Comparison of ENCODE assay signal across 10 cellular contexts in the genomic region with DNA sequence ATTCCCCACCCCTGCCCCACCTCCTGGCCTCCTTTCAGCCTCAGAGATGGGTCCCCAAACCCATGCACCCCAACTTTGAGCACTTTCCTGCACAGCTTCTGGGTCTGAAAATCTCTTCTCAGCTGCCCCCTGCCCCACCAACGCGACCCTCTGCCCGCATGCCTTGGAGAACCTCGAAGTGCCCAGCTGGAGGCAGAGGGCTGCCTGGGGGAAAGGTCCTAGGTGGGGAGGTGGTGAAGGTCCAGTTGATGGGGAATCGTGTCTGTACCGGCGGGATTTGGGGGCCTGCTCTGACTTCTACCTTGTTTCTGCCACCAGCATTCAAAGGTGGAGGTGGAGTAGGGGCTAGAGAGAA. TPM values are rescaled to one million over a fixed set of nuclear protein-coding genes. Genes with fewer than 3 reads are reported as not detected.
A peak's percentile ranks its signal among the peaks of the same experiment; 100 is the strongest.
DNase-seq lines count a peak whose midpoint lies in the region; TF ChIP-seq lines count a peak whose summit lies in the region.
"Had no signal": no experiment of that assay in that cellular context is flagged by ENCODE, and none has a peak within 500 bp of the region (broad histone marks: within the 10 kb centered on the region; RNA-seq: fewer than 3 reads in every experiment).

No MANE protein-coding gene starts in this region.

- H3K27me3 ChIP-seq in ascending aorta (no peaks in the 10 kb centered on the region), mesendoderm (ENCODE audit: insufficient read depth, low read length, poor library complexity) (no peaks in the 10 kb centered on the region), stomach smooth muscle (ENCODE audit: control insufficient read depth in 1 of 2, insufficient read depth in 2 of 2, low read length in 2 of 2) (no peaks in the 10 kb centered on the region), H7 (ENCODE audit: control insufficient read depth, insufficient read depth, low read length) (peaks cover 28% of the 10 kb centered on the region)

- no peak overlapping the region for H3K18ac ChIP-seq in mesendoderm (ENCODE audit: low read length)

- peaks cover 2 to 23% of the 10 kb centered on the region in 2 donors for H3K4me1 ChIP-seq in ascending aorta
- H3K4me1 ChIP-seq in mesendoderm (ENCODE audit: control insufficient read depth, low read depth, low read length) = peaks cover 13% of the 10 kb centered on the region
- peaks cover 23% of the 10 kb centered on the region for H3K4me1 ChIP-seq in stomach smooth muscle (ENCODE audit: control insufficient read depth, insufficient read depth, low read length)

- peaks cover 6% of the 10 kb centered on the region for H3K79me1 ChIP-seq in mesendoderm (ENCODE audit: low read length)

- H3K4me3 Mint-ChIP-seq in IgD-negative memory B cell = peak overlapping the region; percentile 60 to 84 (median 71)

- H4K8ac ChIP-seq in mesendoderm (ENCODE audit: low read depth, low read length) = no peak overlapping the region

- H3K4ac ChIP-seq in mesendoderm (ENCODE audit: low read depth, low read length) = no peak overlapping the region

- peaks cover 5% of the 10 kb centered on the region for H3K27me3 Mint-ChIP-seq in IgD-negative memory B cell

- H3K23ac ChIP-seq in mesendoderm (ENCODE audit: low read length) = peak overlapping the region; percentile 30

- no peak for TF ChIP-seq CTCF in ascending aorta (IDR thresholded peaks at IDR 0.05)

- H3K9me3 Mint-ChIP-seq in IgD-negative memory B cell = no peaks in the 10 kb centered on the region

- no CpG with 5 or more reads among the region's 7 CpGs for WGBS in mesendoderm (ENCODE audit: extremely low coverage, insufficient coverage, low lambda C conversion rate)

- H3K36me3 ChIP-seq in ascending aorta (no peaks in the 10 kb centered on the region), mesendoderm (ENCODE audit: control insufficient read depth, insufficient read depth, low read length) (no peaks in the 10 kb centered on the region), stomach smooth muscle (ENCODE audit: control insufficient read depth in 2 of 2, insufficient read depth in 2 of 2, low read length in 2 of 2) (no peaks in the 10 kb centered on the region), H7 (replicated peaks; ENCODE audit: control insufficient read depth, insufficient read depth, low read length) (no peaks in the 10 kb centered on the region)

- peak overlapping the region; percentile 83 for H3K9ac ChIP-seq in mesendoderm (ENCODE audit: low read length)
- peak overlapping the region; percentile 51 to 60 for H3K9ac ChIP-seq in stomach smooth muscle (ENCODE audit: low read length in 2 of 2)

- no peak overlapping the region for H2BK5ac ChIP-seq in mesendoderm (ENCODE audit: low read length)

- H3K27ac ChIP-seq in ascending aorta = peak overlapping the region; percentile 71 to 82
- no peak overlapping the region for H3K27ac ChIP-seq in mesendoderm (ENCODE audit: low read depth, low read length)
- H3K27ac ChIP-seq in stomach smooth muscle (ENCODE audit: low read length) = no peak overlapping the region

- H2BK120ac ChIP-seq in mesendoderm (ENCODE audit: low read depth, low read length) = no peak overlapping the region

- H3K27ac Mint-ChIP-seq in IgD-negative memory B cell = peak overlapping the region in 1 of 3 donors; percentile 51

- H4K5ac ChIP-seq in mesendoderm (ENCODE audit: low read length) = no peak overlapping the region

- H3K56ac ChIP-seq in mesendoderm (ENCODE audit: low read length) = peak overlapping the region; percentile 91

- H3K9me3 ChIP-seq in ascending aorta = no peaks in the 10 kb centered on the region
- H3K9me3 ChIP-seq in stomach smooth muscle (ENCODE audit: control insufficient read depth in 2 of 2, low read length in 2 of 2) = no peaks in the 10 kb centered on the region

- no peak for DNase-seq in ascending aorta (ENCODE audit: low spot score in 2 of 2)
- DNase-seq in mesendoderm = no peak
- DNase-seq in SW480 (ENCODE audit: low spot score) = no peak
- no peak for DNase-seq in H7
- DNase-seq in NCI-H748 treated with DMSO at 0.1 percent for 48 hours (lab: John Stamatoyannopoulos, UW) = no peak
- DNase-seq: DMS 273 treated with DMSO at 0.1 percent for 48 hours, NCI-H1092 treated with DMSO at 0.1 percent for 48 hours, NCI-H774 had no signal

- peaks cover 0 to 5% (median 2%) of the 10 kb centered on the region in 3 donors for H3K4me1 Mint-ChIP-seq in IgD-negative memory B cell

- peak overlapping the region; percentile 80 for H3K4me2 ChIP-seq in mesendoderm (ENCODE audit: low read length)

- no peak overlapping the region for H2BK15ac ChIP-seq in mesendoderm (replicated peaks; ENCODE audit: low read depth)

- no peak overlapping the region for H2AK5ac ChIP-seq in mesendoderm (ENCODE audit: low read length)

- H3K36me3 Mint-ChIP-seq in IgD-negative memory B cell = peaks cover 3% of the 10 kb centered on the region

- H3K79me2 ChIP-seq in mesendoderm (ENCODE audit: control insufficient read depth, insufficient read depth, low read length) = peaks cover 18% of the 10 kb centered on the region

- intact Hi-C loops in ascending aorta (cut with DNase I) = loop anchor here (2.0 kb wide), 6 partner anchors 35 to 193 kb away; a partner anchor contains a TSS

- peak overlapping the region; percentile 67 to 82 for H3K4me3 ChIP-seq in ascending aorta
- peak overlapping the region; percentile 17 for H3K4me3 ChIP-seq in mesendoderm (ENCODE audit: low read length)
- H3K4me3 ChIP-seq in stomach smooth muscle (ENCODE audit: low read length in 2 of 2) = peak overlapping the region; percentile 63 to 84
- no peak overlapping the region; the same call in 1 of the 2 replicates for H3K4me3 ChIP-seq in H7 (ENCODE audit: insufficient read depth, low read depth, low read length)

RNA-seq across cellular contexts. Expression of a gene that starts 1.3 kb away (rescaled TPM):
- polyA plus RNA-seq in IgD-negative memory B cell = not detected
- total RNA-seq in ascending aorta = 33.2 TPM
- polyA plus RNA-seq in mesendoderm (2013, experiment 1 of 2) = 8.8 TPM
- 7.9 TPM for polyA plus RNA-seq in mesendoderm (2013, experiment 2 of 2)
- 1.1 and 1.2 TPM in 2 replicates for total RNA-seq in H7 (2014; rRNA removed; shearing (Covaris generic))

Comparison
In these comparisons a context has a peak if more than half of its experiments do, and no peak if none do; other contexts are left out.
1. H3K27ac ChIP-seq: peak in ascending aorta (2 of 2); none in mesendoderm (single experiment) and stomach smooth muscle (single experiment).
2. RNA of a gene that starts 1.3 kb away (total RNA-seq): 33.2 TPM in ascending aorta (single experiment); 1.1 to 1.2 TPM in H7; every median in the first group is over 10 times any median in the second.